9 cellular contexts compared by ENCODE assay signal in the genomic region with DNA sequence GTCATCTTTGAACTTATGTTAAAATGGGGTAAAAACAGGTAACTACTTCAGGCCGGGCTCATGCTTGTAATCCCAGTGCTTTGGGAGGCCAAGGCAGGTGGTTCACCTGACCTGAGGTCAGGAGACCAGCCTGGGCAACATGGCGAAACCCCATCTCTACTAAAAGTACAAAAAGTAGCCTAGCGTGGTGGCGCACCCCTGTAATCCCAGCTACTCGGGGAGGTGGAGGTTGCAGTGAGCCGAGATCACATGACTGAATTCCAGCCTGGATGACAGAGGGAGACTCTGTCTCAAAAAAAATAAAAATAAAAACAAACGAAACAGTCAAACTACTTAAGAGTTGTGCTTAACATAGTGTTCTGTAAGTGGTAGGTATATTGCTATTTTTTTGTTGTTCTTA. TPM values are rescaled to one million over a fixed set of nuclear protein-coding genes. Genes with fewer than 3 reads are reported as not detected.
DNase-seq lines count a peak whose midpoint lies in the region; ATAC-seq and TF ChIP-seq lines count a peak whose summit lies in the region.
"Had no signal": no experiment of that assay in that cellular context is flagged by ENCODE, and none has a peak within 500 bp of the region (broad histone marks: within the 10 kb centered on the region; RNA-seq: fewer than 3 reads in every experiment).

No MANE protein-coding gene starts in this region.

- H3K27me3 ChIP-seq in rectal smooth muscle tissue (ENCODE audit: control insufficient read depth, insufficient read depth, low read length), result no peaks in the 10 kb centered on the region

- peak overlapping the region; percentile 100 for H3K27ac Mint-ChIP-seq in T-cell

- H3K36me3 ChIP-seq in rectal smooth muscle tissue (ENCODE audit: control insufficient read depth, insufficient read depth, low read length), result peaks cover 7% of the 10 kb centered on the region

- H3K4me3 ChIP-seq in GM12864 (ENCODE audit: low read depth, low read length) (peak overlapping the region; percentile 90), fibroblast of the aortic adventitia (ENCODE audit: low read depth, low read length) (peak overlapping the region; percentile 99), rectal smooth muscle tissue (ENCODE audit: low read length) (peak overlapping the region; percentile 92)

- intact Hi-C loops in left colon (cut with DNase I, micrococcal nuclease), result no loop called here

- TF ChIP-seq CTCF in GM12864 (IDR thresholded peaks at IDR 0.05; ENCODE audit: low read depth, low read length, missing control alignments) (no peak), fibroblast of the aortic adventitia (IDR thresholded peaks at IDR 0.05; ENCODE audit: insufficient read depth, low read length) (no peak)

- H3K4me1 Mint-ChIP-seq in T-cell, result peaks cover 46 to 92% (median 63%) of the 10 kb centered on the region in 3 donors

- peaks cover 16% of the 10 kb centered on the region for H3K4me1 ChIP-seq in rectal smooth muscle tissue (ENCODE audit: control insufficient read depth, insufficient read depth, low read length)

- ATAC-seq in T-cell (replicated peaks in 1 of 4) (no peak), left colon (no peak), HG03571 (IDR thresholded peaks at IDR 0.05; ENCODE audit: unreplicated experiment) (no peak)

- H3K9me3 Mint-ChIP-seq in T-cell, result no peaks in the 10 kb centered on the region

- no peak overlapping the region for H3K9ac ChIP-seq in rectal smooth muscle tissue (ENCODE audit: low read length)

- peaks cover 15% of the 10 kb centered on the region for H3K36me3 Mint-ChIP-seq in T-cell

- CTCF ChIA-PET in T-cell (lab: Charles Lee), result no interaction called here

- H3K4me3 Mint-ChIP-seq in T-cell, result peak overlapping the region; percentile 94 to 97 (median 96)

- POLR2A ChIA-PET in T-cell (lab: Charles Lee), result interaction anchor here (1.5 to 1.6 kb wide), 2 partner anchors 8 to 47 kb away, joined by 4 to 5 read pairs; no protein-coding TSS in a partner anchor

- no peaks in the 10 kb centered on the region for H3K27me3 Mint-ChIP-seq in T-cell

- no peak for DNase-seq in GM12864 (ENCODE audit: low read depth)
- no peak for DNase-seq in T-cell
- DNase-seq in fibroblast of the aortic adventitia (ENCODE audit: low read depth), result no peak
- no peak for DNase-seq in left colon
- DNase-seq in NCI-H1694 (lab: John Stamatoyannopoulos, UW), result no peak
- no peak for DNase-seq in medulla oblongata (ENCODE audit: extremely low spot score)
- DNase-seq: NCI-H526 had no signal

- H3K27ac ChIP-seq in rectal smooth muscle tissue (ENCODE audit: low read depth, low read length), result no peak overlapping the region

RNA-seq across cellular contexts. Expression of a gene that starts 2.5 kb away (rescaled TPM):
- total RNA-seq in T-cell (1,000 to 10,000 TPM in 1 of 5 donors, 100 to 1,000 TPM in 4; 253 to 1,077 (median 367) TPM), fibroblast of the aortic adventitia (ENCODE audit: low replicate concordance) (209 and 316 TPM in 2 replicates), left colon (100 to 1,000 TPM; 277 to 302 TPM)
